8 cellular contexts compared by ENCODE assay signal in the genomic region with DNA sequence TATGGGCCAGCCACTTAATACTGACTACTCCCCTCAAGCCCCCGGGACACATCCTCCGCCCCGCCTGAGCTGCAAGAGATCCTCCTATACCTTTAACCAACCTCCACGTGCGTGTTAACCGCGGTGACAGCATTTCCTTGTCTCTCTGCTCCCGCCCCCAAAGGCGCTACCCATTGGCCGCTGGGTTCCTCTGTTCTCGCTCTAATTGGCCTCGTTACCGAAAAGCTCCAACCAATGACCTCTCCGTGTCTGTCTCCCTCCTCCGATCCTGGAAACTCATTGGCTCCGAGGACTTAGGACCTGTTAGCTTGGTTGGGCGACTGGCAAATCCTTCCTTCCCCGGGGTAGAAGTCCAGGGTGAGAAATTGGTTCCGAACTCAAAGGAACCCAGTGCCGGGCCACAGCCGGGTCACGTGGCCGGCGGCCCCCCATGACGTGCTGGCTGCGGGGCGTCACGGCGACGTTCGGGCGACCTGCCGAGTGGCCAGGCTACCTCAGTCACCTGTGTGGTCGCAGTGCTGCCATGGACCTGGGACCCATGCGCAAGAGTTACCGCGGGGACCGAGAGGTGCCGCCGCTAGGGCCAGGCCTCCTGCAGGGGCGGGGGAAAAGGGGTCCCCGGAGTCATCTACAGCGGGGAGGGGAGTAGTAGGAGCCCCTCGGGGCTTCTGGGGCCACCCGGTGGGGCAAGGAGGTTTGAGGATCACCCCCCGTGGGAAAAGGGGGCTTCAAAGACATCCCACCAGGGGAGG. TPM values are rescaled to one million over a fixed set of nuclear protein-coding genes. Genes with fewer than 3 reads are reported as not detected.
DNase-seq lines count a peak whose midpoint lies in the region; ATAC-seq and TF ChIP-seq lines count a peak whose summit lies in the region.

TSS of gene PNPO (plus strand) at position 326 of the 752 bp plus-strand sequence. CDS start at position 431, 105 bp downstream.

- peaks cover 6% of the 10 kb centered on the region for H3K4me1 Mint-ChIP-seq in progenitor cell of endocrine pancreas (ENCODE audit: low read depth)

- H3K4me3 ChIP-seq in left ventricle myocardium inferior, result peak within 1 kb of the TSS; percentile 85

- peak within 1 kb of the TSS; percentile 75 for H3K4me3 Mint-ChIP-seq in progenitor cell of endocrine pancreas (ENCODE audit: low read depth)

- H3K36me3 Mint-ChIP-seq in progenitor cell of endocrine pancreas (ENCODE audit: insufficient read depth), result no peaks in the 10 kb centered on the region

- peaks cover 50% of the 10 kb centered on the region for H3K4me1 ChIP-seq in left ventricle myocardium inferior

- intact Hi-C loops in T-helper 1 cell treated with Interleukin-12 subunit alpha and Interleukin-12 subunit beta and Interleukin-4 antibody, amounts not matched to agents 30 ng/mL and 1 ng/mL, for 36 hours (cut with micrococcal nuclease), result loop anchor here (1.0 to 10.0 kb wide), 8 partner anchors 8 to 951 kb away; partner anchors contain the start of genes ATP5MC1, LRRC46, MRPL10 and NFE2L1
- intact Hi-C loops in left ventricle myocardium inferior (cut with micrococcal nuclease), result no loop called here

- H3K27ac Mint-ChIP-seq in progenitor cell of endocrine pancreas, result peak within 1 kb of the TSS; percentile 38

- TF ChIP-seq CTCF in GM13976 (IDR thresholded peaks at IDR 0.05; ENCODE audit: borderline replicate concordance, control extremely low read depth, extremely low read depth, insufficient read depth, missing control alignments) (no peak), left ventricle myocardium inferior (IDR thresholded peaks at IDR 0.05; ENCODE audit: borderline replicate concordance) (no peak), progenitor cell of endocrine pancreas (IDR thresholded peaks at IDR 0.05; ENCODE audit: unreplicated experiment) (no peak)

- H3K27me3 ChIP-seq in left ventricle myocardium inferior (ENCODE audit: low read depth), result no peaks in the 10 kb centered on the region

- peak; percentile 97 for DNase-seq in GM13976 (ENCODE audit: low spot score)
- peak; percentile 97 for DNase-seq in NCI-H146 treated with DMSO at 0.1 percent for 48 hours (lab: John Stamatoyannopoulos, UW; ENCODE audit: unreplicated experiment)
- peak; percentile 96 for DNase-seq in amniotic stem cell (lab: John Stamatoyannopoulos, UW)
- DNase-seq in left ventricle myocardium inferior, result peak; percentile 92
- DNase-seq in progenitor cell of endocrine pancreas (ENCODE audit: low spot score, unreplicated experiment), result peak; percentile 45
- peak; percentile 97 for DNase-seq in ureter (ENCODE audit: low spot score)

- peaks cover 28% of the 10 kb centered on the region for H3K36me3 ChIP-seq in left ventricle myocardium inferior

- no peaks in the 10 kb centered on the region for H3K9me3 ChIP-seq in left ventricle myocardium inferior (replicated peaks)

- peaks cover 12% of the 10 kb centered on the region for H3K27me3 Mint-ChIP-seq in progenitor cell of endocrine pancreas

- H3K9me3 Mint-ChIP-seq in progenitor cell of endocrine pancreas (ENCODE audit: low read depth), result peaks cover 5% of the 10 kb centered on the region

- in situ Hi-C loops in GM13976 (cut with MboI; ENCODE audit: low sequenced_read_pairs, unreplicated experiment), result no loop called here

- peak within 1 kb of the TSS; percentile 83 for H3K27ac ChIP-seq in left ventricle myocardium inferior (replicated peaks)

- ATAC-seq in HG02870 (IDR thresholded peaks at IDR 0.05; ENCODE audit: unreplicated experiment), result peak; percentile 94

RNA-seq across cellular contexts. Expression of gene PNPO, which starts in this region (rescaled TPM):
- 34.1 and 37.0 TPM in 2 replicates for total RNA-seq in T-helper 1 cell treated with Interleukin-12 subunit alpha and Interleukin-12 subunit beta and Interleukin-4 antibody, amounts not matched to agents 30 ng/mL and 1 ng/mL, for 36 hours
- total RNA-seq in left ventricle myocardium inferior (25.3 TPM), progenitor cell of endocrine pancreas (11.9 and 12.2 TPM in 2 replicates), ureter (40.9 TPM)

Comparison
In these comparisons a context has a peak if more than half of its experiments do, and no peak if none do; other contexts are left out.
1. Peak in every context shown above with its lines: DNase-seq, ATAC-seq, H3K4me3 ChIP-seq and H3K27ac ChIP-seq.
2. DNase-seq: peak in every context shown above with its lines; median percentile 97 in GM13976; 97 in NCI-H146 treated with DMSO at 0.1 percent for 48 hours; 97 in ureter; 96 in amniotic stem cell; 92 in left ventricle myocardium inferior; 45 in progenitor cell of endocrine pancreas.